ENCODE assay signal across 1 cellular context in genomic region chr3:58085616-58086015, GRCh38.
TF ChIP-seq lines count a peak whose summit lies in the region.

No MANE protein-coding gene starts in this region.

TF ChIP-seq in GM23338, 12 proteins besides CTCF, POLR2A, EP300 and RAD21 (continued from another document):
- no peak for TF ChIP-seq ZNF331 (CRISPR knock-in tag; IDR thresholded peaks at IDR 0.05; ENCODE audit: low read depth)
